In the genomic region with DNA sequence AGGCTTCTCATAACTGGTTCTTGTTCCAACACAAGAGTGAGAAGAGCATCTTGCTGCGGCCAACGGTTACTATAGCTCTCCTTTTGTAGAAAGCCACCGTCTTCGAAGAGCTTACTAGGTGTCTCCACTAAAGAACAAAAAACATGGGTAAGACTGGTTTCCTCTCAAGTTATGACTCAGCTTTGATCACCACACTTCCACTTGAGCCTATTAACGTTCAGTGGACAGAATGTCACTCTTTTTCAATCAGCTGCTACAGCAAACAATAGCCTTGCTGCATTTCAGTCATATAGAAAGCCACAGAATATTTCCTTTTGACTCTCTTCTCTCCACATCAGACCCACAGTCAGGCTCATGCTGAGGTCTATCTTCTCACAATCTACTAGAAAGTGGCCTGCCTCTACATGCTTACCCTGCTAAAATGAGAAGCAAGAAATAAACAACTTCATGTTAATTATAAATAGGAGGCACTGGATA, we compare ENCODE assay signal across 8 cellular contexts.
DNase-seq lines count a peak whose midpoint lies in the region; ATAC-seq and TF ChIP-seq lines count a peak whose summit lies in the region.

No MANE protein-coding gene starts in this region.

- DNase-seq in HPDE6-E6E7 (ENCODE audit: extremely low spot score) (peak; percentile 20), choroid plexus epithelial cell (ENCODE audit: low read depth) (peak; percentile 5), NCI-H187 (lab: John Stamatoyannopoulos, UW) (no peak), head of caudate nucleus (no peak), ecto neural progenitor cell (ENCODE audit: low spot score) (no peak), iPS-NIHi11 (ENCODE audit: low spot score) (no peak)

- H3K4me3 ChIP-seq in choroid plexus epithelial cell (ENCODE audit: low read depth, low read length): no peak overlapping the region

- no peak for TF ChIP-seq CTCF in choroid plexus epithelial cell (conservative IDR thresholded peaks at IDR 0.05; ENCODE audit: low read depth, low read length)

- ATAC-seq in GM18498 (IDR thresholded peaks at IDR 0.05; ENCODE audit: unreplicated experiment): peak; percentile 84
- peak; percentile 88 for ATAC-seq in GM21423 (IDR thresholded peaks at IDR 0.05; ENCODE audit: unreplicated experiment)

- intact Hi-C loops in head of caudate nucleus (cut with DNase I): no loop called here

Comparison
In these comparisons a context has a peak if more than half of its experiments do, and no peak if none do; other contexts are left out.
1. DNase-seq: peak in HPDE6-E6E7 (single experiment) and choroid plexus epithelial cell (single experiment); none in NCI-H187 (0 of 2), head of caudate nucleus (0 of 42), ecto neural progenitor cell (single experiment) and iPS-NIHi11 (single experiment).